In the genomic region with DNA sequence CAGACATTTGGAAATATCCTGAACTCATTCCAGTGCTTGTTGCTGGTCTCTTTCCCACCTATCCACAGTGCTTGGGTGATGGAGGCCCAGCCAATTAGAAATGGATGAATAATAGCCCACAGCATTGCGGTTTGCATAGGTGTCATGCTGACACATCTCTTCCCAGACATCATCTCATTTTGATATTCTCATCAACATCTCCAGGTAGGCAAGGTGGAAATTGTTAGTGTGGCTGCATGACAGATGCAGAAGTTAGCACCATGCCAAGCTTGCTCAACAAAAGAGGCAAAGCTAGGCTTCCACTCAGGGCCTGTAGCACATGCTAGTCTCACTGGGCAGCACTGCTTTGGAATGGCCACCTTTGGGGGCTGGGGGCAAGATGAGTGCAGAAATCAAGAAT, we compare ENCODE assay signal across 1 cellular context.
TF ChIP-seq lines count a peak whose summit lies in the region.

No MANE protein-coding gene starts in this region.

TF ChIP-seq in WTC11, 78 proteins besides CTCF, POLR2A, EP300 and RAD21 (continued from another document):
- TF ChIP-seq, protein P1, sequence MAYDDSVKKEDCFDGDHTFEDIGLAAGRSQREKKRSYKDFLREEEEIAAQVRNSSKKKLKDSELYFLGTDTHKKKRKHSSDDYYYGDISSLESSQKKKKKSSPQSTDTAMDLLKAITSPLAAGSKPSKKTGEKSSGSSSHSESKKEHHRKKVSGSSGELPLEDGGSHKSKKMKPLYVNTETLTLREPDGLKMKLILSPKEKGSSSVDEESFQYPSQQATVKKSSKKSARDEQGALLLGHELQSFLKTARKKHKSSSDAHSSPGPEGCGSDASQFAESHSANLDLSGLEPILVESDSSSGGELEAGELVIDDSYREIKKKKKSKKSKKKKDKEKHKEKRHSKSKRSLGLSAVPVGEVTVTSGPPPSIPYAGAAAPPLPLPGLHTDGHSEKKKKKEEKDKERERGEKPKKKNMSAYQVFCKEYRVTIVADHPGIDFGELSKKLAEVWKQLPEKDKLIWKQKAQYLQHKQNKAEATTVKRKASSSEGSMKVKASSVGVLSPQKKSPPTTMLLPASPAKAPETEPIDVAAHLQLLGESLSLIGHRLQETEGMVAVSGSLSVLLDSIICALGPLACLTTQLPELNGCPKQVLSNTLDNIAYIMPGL (CRISPR knock-in tag; IDR thresholded peaks at IDR 0.05), result no peak
- TF ChIP-seq NR1H2 (CRISPR knock-in tag; IDR thresholded peaks at IDR 0.05) (no peak), TEAD4 (CRISPR knock-in tag; IDR thresholded peaks at IDR 0.05) (no peak)
